ENCODE assay signal across 2 cellular contexts in genomic region chr2:219769044-219770030, GRCh38.
TF ChIP-seq lines count a peak whose summit lies in the region.

No MANE protein-coding gene starts in this region.

TF ChIP-seq in liver, 16 proteins besides CTCF, POLR2A, EP300 and RAD21:
- TF ChIP-seq RXRA (IDR thresholded peaks at IDR 0.05), result peak in 1 of 2 donors; percentile 29
- TF ChIP-seq TAF1 (conservative IDR thresholded peaks at IDR 0.05), result no peak
- TF ChIP-seq NR2F2 (IDR thresholded peaks at IDR 0.05), result peak; percentile 49

TF ChIP-seq in HepG2, 621 proteins besides CTCF, POLR2A, EP300 and RAD21:
- no peak for TF ChIP-seq FOXP1 (IDR thresholded peaks at IDR 0.05)
- TF ChIP-seq FOXP1 (CRISPR knock-in tag; IDR thresholded peaks at IDR 0.05), result no peak
- TF ChIP-seq ELF4 (CRISPR knock-in tag; IDR thresholded peaks at IDR 0.05; ENCODE audit: borderline replicate concordance), result no peak
- TF ChIP-seq SNAPC2 (CRISPR knock-in tag; IDR thresholded peaks at IDR 0.05), result no peak
- TF ChIP-seq U2AF2 (IDR thresholded peaks at IDR 0.05; ENCODE audit: low read depth, low read length), result no peak
- TF ChIP-seq NCOA1 (CRISPR knock-in tag; IDR thresholded peaks at IDR 0.05), result no peak
- no peak for TF ChIP-seq MTA3 (CRISPR knock-in tag; IDR thresholded peaks at IDR 0.05)
- TF ChIP-seq ZNF704 (CRISPR knock-in tag; IDR thresholded peaks at IDR 0.05; ENCODE audit: borderline replicate concordance), result no peak
- TF ChIP-seq KMT2A (CRISPR knock-in tag; IDR thresholded peaks at IDR 0.05), result no peak
- no peak for TF ChIP-seq MTA1 (CRISPR knock-in tag; IDR thresholded peaks at IDR 0.05; ENCODE audit: borderline replicate concordance)
- TF ChIP-seq SMAD9 (CRISPR knock-in tag; IDR thresholded peaks at IDR 0.05), result no peak
- TF ChIP-seq NCOA5 (CRISPR knock-in tag; IDR thresholded peaks at IDR 0.05), result no peak
- TF ChIP-seq ZFAT (CRISPR knock-in tag; conservative IDR thresholded peaks at IDR 0.05), result no peak
- no peak for TF ChIP-seq ZNF280B (CRISPR knock-in tag; IDR thresholded peaks at IDR 0.05; ENCODE audit: borderline replicate concordance)
- no peak for TF ChIP-seq ZNF652 (CRISPR knock-in tag; IDR thresholded peaks at IDR 0.05; ENCODE audit: borderline replicate concordance, low read depth)
- TF ChIP-seq NFKB2 (CRISPR knock-in tag; IDR thresholded peaks at IDR 0.05; ENCODE audit: borderline replicate concordance), result no peak
- TF ChIP-seq ZBTB38 (CRISPR knock-in tag; IDR thresholded peaks at IDR 0.05), result no peak
- no peak for TF ChIP-seq ZNF737 (CRISPR knock-in tag; IDR thresholded peaks at IDR 0.05; ENCODE audit: borderline replicate concordance)
- no peak for TF ChIP-seq ZBTB42 (CRISPR knock-in tag; IDR thresholded peaks at IDR 0.05)
